17 cellular contexts compared by ENCODE assay signal in genomic region chr12:68950511-68950910, GRCh38. TPM values are rescaled to one million over a fixed set of nuclear protein-coding genes. Genes with fewer than 3 reads are reported as not detected.
A peak's percentile ranks its signal among the peaks of the same experiment; 100 is the strongest.
DNase-seq lines count a peak whose midpoint lies in the region; TF ChIP-seq lines count a peak whose summit lies in the region.
"Had no signal": no experiment of that assay in that cellular context is flagged by ENCODE, and none has a peak within 500 bp of the region (broad histone marks: within the 10 kb centered on the region; RNA-seq: fewer than 3 reads in every experiment).

No MANE protein-coding gene starts in this region.

- H3K27me3 ChIP-seq in neuronal stem cell (ENCODE audit: control insufficient read depth in 3 of 3, insufficient read depth in 3 of 3, low read depth in 1 of 3, low read length in 3 of 3) (peaks cover 0 to 8% (median 0%) of the 10 kb centered on the region in 3 experiments), trophoblast cell (ENCODE audit: insufficient read depth, low read length) (no peaks in the 10 kb centered on the region), testis (no peaks in the 10 kb centered on the region)
- H3K27me3 ChIP-seq: BE2C, BLaER1 had no signal

- no peak overlapping the region for H4K91ac ChIP-seq in neuronal stem cell (ENCODE audit: low read depth, low read length, poor library complexity)
- no peak overlapping the region for H4K91ac ChIP-seq in trophoblast cell (ENCODE audit: low read depth, low read length)

- H3K4me1 ChIP-seq in neuronal stem cell (ENCODE audit: control insufficient read depth in 2 of 2, insufficient read depth in 1 of 2, low read depth in 1 of 2, low read length in 2 of 2) (no peaks in the 10 kb centered on the region), trophoblast cell (ENCODE audit: control insufficient read depth in 1 of 2, insufficient read depth in 2 of 2, low read length in 2 of 2) (no peaks in the 10 kb centered on the region), testis (peaks cover 6% of the 10 kb centered on the region)
- H3K4me1 ChIP-seq: A549, BE2C, BLaER1 had no signal

- H2AFZ ChIP-seq in neuronal stem cell (ENCODE audit: low read length) (no peak overlapping the region), trophoblast cell (ENCODE audit: insufficient read depth, low read length, poor library complexity) (no peak overlapping the region)

- H3K14ac ChIP-seq in neuronal stem cell (ENCODE audit: low read length) (no peak overlapping the region), trophoblast cell (ENCODE audit: low read length) (no peak overlapping the region)

- H2BK15ac ChIP-seq in neuronal stem cell (ENCODE audit: low read length): no peak overlapping the region

- H2BK5ac ChIP-seq in neuronal stem cell (ENCODE audit: low read length) (no peak overlapping the region), trophoblast cell (ENCODE audit: low read depth, low read length, poor library complexity) (no peak overlapping the region)

- no peak for TF ChIP-seq POLR2A in testis (IDR thresholded peaks at IDR 0.05)

- H3K4me3 ChIP-seq in neuronal stem cell (ENCODE audit: low read length in 2 of 2) (no peak overlapping the region), trophoblast cell (ENCODE audit: low read depth, low read length) (no peak overlapping the region), testis (no peak overlapping the region)
- H3K4me3 ChIP-seq: A549, BLaER1 had no signal

- H3K9me3 ChIP-seq in neuronal stem cell (replicated peaks in 1 of 2; ENCODE audit: control insufficient read depth in 2 of 2, insufficient read depth in 1 of 2, low read depth in 1 of 2, low read length in 2 of 2): no peaks in the 10 kb centered on the region
- H3K9me3 ChIP-seq in trophoblast cell (ENCODE audit: insufficient read depth, low read depth, low read length): peaks cover 2% of the 10 kb centered on the region
- H3K9me3 ChIP-seq in testis: no peaks in the 10 kb centered on the region
- H3K9me3 ChIP-seq: A549, BE2C had no signal

- H3K27ac ChIP-seq in neuronal stem cell (replicated peaks; ENCODE audit: low read length): no peak overlapping the region
- H3K27ac ChIP-seq in trophoblast cell (ENCODE audit: low read depth, low read length): no peak overlapping the region
- H3K27ac ChIP-seq in testis: no peak overlapping the region
- H3K27ac ChIP-seq: 22Rv1, A549, BLaER1 had no signal

- no peak overlapping the region for H3K4ac ChIP-seq in neuronal stem cell (ENCODE audit: low read length)
- H3K4ac ChIP-seq in trophoblast cell (ENCODE audit: low read depth, low read length): no peak overlapping the region

- H2BK120ac ChIP-seq in neuronal stem cell (ENCODE audit: low read depth, low read length): no peak overlapping the region
- H2BK120ac ChIP-seq in trophoblast cell (ENCODE audit: insufficient read depth, low read length, poor library complexity): no peak overlapping the region

- H3K79me1 ChIP-seq in neuronal stem cell (ENCODE audit: low read depth, low read length): no peaks in the 10 kb centered on the region
- H3K79me1 ChIP-seq in trophoblast cell (ENCODE audit: low read length): peaks cover 2% of the 10 kb centered on the region

- H2BK12ac ChIP-seq in neuronal stem cell (ENCODE audit: low read length) (no peak overlapping the region), trophoblast cell (ENCODE audit: low read length) (no peak overlapping the region)

- H3K79me2 ChIP-seq in trophoblast cell (ENCODE audit: control insufficient read depth, insufficient read depth, low read length, poor library complexity): no peaks in the 10 kb centered on the region

- H3K9ac ChIP-seq in neuronal stem cell (ENCODE audit: low read depth, low read length, poor library complexity): no peak overlapping the region
- H3K9ac ChIP-seq in trophoblast cell (ENCODE audit: low read length): no peak overlapping the region
- H3K9ac ChIP-seq: BLaER1 had no signal

- WGBS in neuronal stem cell (ENCODE audit: extremely low coverage in 2 of 2, insufficient read length in 2 of 2, insufficient replicate concordance in 1 of 2), 2 donors: no CpG with 5 or more reads among the region's 4 CpGs
- whole genome bisulfite sequencing in trophoblast cell (ENCODE audit: extremely low coverage, insufficient coverage, insufficient read length): no CpG with 5 or more reads among the region's 4 CpGs
- WGBS in testis, 2 donors: 71 to 87% methylated on average over 1 to 4 of the region's 4 CpGs

- no peak overlapping the region for H3K4me2 ChIP-seq in neuronal stem cell (ENCODE audit: insufficient read depth, low read length, poor library complexity, severe bottlenecking)
- no peak overlapping the region for H3K4me2 ChIP-seq in trophoblast cell (ENCODE audit: low read length)
- H3K4me2 ChIP-seq: A549, BLaER1 had no signal

- H4K8ac ChIP-seq in neuronal stem cell (ENCODE audit: low read depth, low read length): no peak overlapping the region
- no peak overlapping the region for H4K8ac ChIP-seq in trophoblast cell (ENCODE audit: low read depth, low read length)

- H3K36me3 ChIP-seq in neuronal stem cell (replicated peaks in 1 of 2; ENCODE audit: control insufficient read depth in 2 of 2, insufficient read depth in 2 of 2, low read length in 2 of 2) (no peaks in the 10 kb centered on the region), trophoblast cell (ENCODE audit: control insufficient read depth in 1 of 2, insufficient read depth in 2 of 2, low read length in 2 of 2) (no peaks in the 10 kb centered on the region), testis (ENCODE audit: low read depth, missing control alignments) (no peaks in the 10 kb centered on the region)
- H3K36me3 ChIP-seq: BE2C, BLaER1 had no signal

- DNase-seq in neuronal stem cell (ENCODE audit: low spot score): no peak
- DNase-seq in trophoblast cell: peak; percentile 74 to 86
- DNase-seq in testis: peak; percentile 34
- no peak for DNase-seq in activated CD4-positive, CD25-positive, alpha-beta regulatory T cell treated with anti-CD3 and anti-CD28 coated beads, Interleukin-2, amount 50 U/mL, for 72 hours
- DNase-seq in D341Med (ENCODE audit: low spot score): no peak
- DNase-seq: BE2C; C1 segment of cervical spinal cord; CD4-positive, alpha-beta memory T cell; CD4-positive, CD25-positive, alpha-beta regulatory T cell; CD8-positive, alpha-beta memory T cell; COR-L47; DMS79 treated with DMSO at 0.1 percent for 48 hours; GF-D8 had no signal

- no peak overlapping the region for H4K12ac ChIP-seq in trophoblast cell (ENCODE audit: low read depth, low read length)

- no peak for TF ChIP-seq CTCF in testis (IDR thresholded peaks at IDR 0.05)

- H2AK5ac ChIP-seq in neuronal stem cell (ENCODE audit: low read depth, low read length) (no peak overlapping the region), trophoblast cell (ENCODE audit: low read length) (no peak overlapping the region)

- peak overlapping the region; percentile 20 for H3K23ac ChIP-seq in neuronal stem cell (ENCODE audit: low read depth, low read length, poor library complexity)
- no peak overlapping the region for H3K23ac ChIP-seq in trophoblast cell (ENCODE audit: low read length)

- intact Hi-C loops in testis (cut with DNase I; ENCODE audit: low total_unique reads): no loop called here

- H3K18ac ChIP-seq in neuronal stem cell (ENCODE audit: low read length) (no peak overlapping the region), trophoblast cell (ENCODE audit: low read length) (no peak overlapping the region)

RNA-seq across cellular contexts. Expression of gene CPM, which starts 17.5 kb away (rescaled TPM):
- polyA plus RNA-seq in neuronal stem cell (2013, experiment 1 of 2): 0.22 TPM
- 0.15 TPM for polyA plus RNA-seq in neuronal stem cell (2013, experiment 2 of 2)
- polyA plus RNA-seq in trophoblast cell (2013): 133 and 138 TPM in 2 replicates
- total RNA-seq in testis: 10 to 100 TPM; 22.5 to 38.0 TPM
- polyA plus RNA-seq in testis (ENCODE audit: insufficient read depth, low read depth, low replicate concordance): 9.3 TPM
- total RNA-seq: A172 had no signal

Comparison
In these comparisons a context has a peak if more than half of its experiments do, and no peak if none do; other contexts are left out.
1. DNase-seq: peak in trophoblast cell (2 of 2) and testis (single experiment); none in neuronal stem cell (single experiment), activated CD4-positive, CD25-positive, alpha-beta regulatory T cell treated with anti-CD3 and anti-CD28 coated beads, Interleukin-2, amount 50 U/mL, for 72 hours (single experiment) and D341Med (single experiment).